ENCODE assay signal across 8 cellular contexts in the genomic region with DNA sequence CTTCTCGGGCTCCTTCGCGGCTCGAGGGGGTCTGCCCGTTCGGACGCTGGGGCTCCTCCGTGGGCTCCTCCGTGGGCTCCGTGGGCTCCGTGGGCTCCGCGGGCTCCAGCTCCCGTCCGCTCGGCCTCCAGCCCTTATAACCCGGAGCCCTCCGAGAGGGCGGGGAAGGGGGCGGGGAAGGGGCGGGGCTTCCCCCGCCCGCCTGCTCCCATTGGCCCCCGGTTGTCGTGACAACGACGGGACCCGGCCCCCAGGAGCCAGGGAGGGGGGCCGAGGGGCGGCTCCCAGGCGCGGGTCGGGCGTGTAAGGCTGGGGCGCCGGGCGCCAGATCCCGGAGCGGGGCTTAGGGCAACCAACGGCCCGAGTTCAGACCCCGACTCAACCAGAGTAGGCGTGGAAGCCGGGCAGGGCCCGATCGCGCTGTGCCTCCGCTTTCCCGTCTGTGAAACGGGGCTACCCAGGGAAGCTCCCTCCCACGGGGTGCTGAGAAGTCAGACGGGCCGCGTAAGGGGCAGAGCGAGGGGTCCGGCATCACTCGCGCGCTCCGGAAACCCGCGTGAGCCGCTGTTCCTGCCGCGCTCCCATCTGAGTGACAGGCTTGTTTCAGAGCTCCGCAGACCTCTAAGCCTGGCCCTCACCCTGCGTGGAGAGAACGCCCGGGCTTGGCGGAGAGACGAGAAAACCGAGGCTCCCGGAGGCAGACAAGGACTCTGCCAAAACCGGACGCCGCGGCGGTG. TPM values are rescaled to one million over a fixed set of nuclear protein-coding genes. Genes with fewer than 3 reads are reported as not detected.
DNase-seq lines count a peak whose midpoint lies in the region; ATAC-seq, FAIRE-seq and TF ChIP-seq lines count a peak whose summit lies in the region.

A gene (minus strand): TSS at position 111 of the 737 bp plus-strand sequence. CDS start 119 bp downstream, outside the sequence.

- peak; percentile 13 for FAIRE-seq in HTR-8/SVneo (lab: Jason Lieb, UNC)

- peaks cover 59% of the 10 kb centered on the region for H3K27me3 Mint-ChIP-seq in T-helper 1 cell treated with Interleukin-12 subunit alpha and Interleukin-12 subunit beta and Interleukin-4 antibody, amounts not matched to agents 30 μg/mL and 1 μg/mL, for 36 hours (ENCODE audit: low read depth)

- H3K4me3 ChIP-seq in AG09309 (ENCODE audit: control insufficient read depth, low read depth, low read length) (peak within 1 kb of the TSS; percentile 94), heart left ventricle (peak within 1 kb of the TSS; percentile 19 to 79 (median 66)), thyroid gland (replicated peaks in 1 of 3) (peak within 1 kb of the TSS; percentile 19 to 62 (median 59))

- no peak for DNase-seq in AG09309 (ENCODE audit: low read depth)
- peak; percentile 92 for DNase-seq in HTR-8/SVneo (ENCODE audit: insufficient read length, low spot score)
- DNase-seq in heart left ventricle = peak; percentile 79 to 91 (median 82)
- DNase-seq in pons (ENCODE audit: low spot score) = peak; percentile 85
- DNase-seq in thyroid gland = peak; percentile 84 to 85

- peaks cover 0 to 29% (median 17%) of the 10 kb centered on the region in 12 donors for H3K4me1 ChIP-seq in heart left ventricle
- H3K4me1 ChIP-seq in thyroid gland = peaks cover 0 to 9% of the 10 kb centered on the region in 2 donors

- H3K27ac Mint-ChIP-seq in T-helper 1 cell treated with Interleukin-12 subunit alpha and Interleukin-12 subunit beta and Interleukin-4 antibody, amounts not matched to agents 30 μg/mL and 1 μg/mL, for 36 hours = no peak within 1 kb of the TSS

- no peaks in the 10 kb centered on the region for H3K9me3 Mint-ChIP-seq in T-helper 1 cell treated with Interleukin-12 subunit alpha and Interleukin-12 subunit beta and Interleukin-4 antibody, amounts not matched to agents 30 μg/mL and 1 μg/mL, for 36 hours

- H3K4me3 Mint-ChIP-seq in T-helper 1 cell treated with Interleukin-12 subunit alpha and Interleukin-12 subunit beta and Interleukin-4 antibody, amounts not matched to agents 30 μg/mL and 1 μg/mL, for 36 hours = peak within 1 kb of the TSS; percentile 67

- 0 to 1% (median 0%) methylated on average over 57 to 78 of the region's 78 CpGs for WGBS in adipose tissue, 3 donors
- WGBS in heart left ventricle, 4 donors = 0 to 1% (median 0%) methylated on average over 10 to 78 of the region's 78 CpGs
- WGBS in thyroid gland, 2 donors = no CpG with 5 or more reads among the region's 78 CpGs

- peak; percentile 67 for ATAC-seq in GM19397 (IDR thresholded peaks at IDR 0.05; ENCODE audit: unreplicated experiment)
- peak; percentile 78 to 94 (median 92) for ATAC-seq in heart left ventricle

- TF ChIP-seq CTCF in AG09309 (IDR thresholded peaks at IDR 0.05; ENCODE audit: control insufficient read depth, insufficient read depth, low read depth, low read length, missing control alignments) = no peak
- TF ChIP-seq CTCF in heart left ventricle (IDR thresholded peaks at IDR 0.05) = no peak
- no peak for TF ChIP-seq CTCF in thyroid gland (IDR thresholded peaks at IDR 0.05)

- H3K27ac ChIP-seq in adipose tissue (ENCODE audit: low read depth, low read length) = peak within 1 kb of the TSS; percentile 34
- peak within 1 kb of the TSS in 11 of 12 donors; percentile 27 to 79 (median 69) for H3K27ac ChIP-seq in heart left ventricle
- peak within 1 kb of the TSS in 2 of 3 donors; percentile 0 to 50 for H3K27ac ChIP-seq in thyroid gland

- peak in 1 of 2 donors; percentile 70 for TF ChIP-seq POLR2A in heart left ventricle (IDR thresholded peaks at IDR 0.05)
- peak; percentile 33 to 66 for TF ChIP-seq POLR2A in thyroid gland (IDR thresholded peaks at IDR 0.05)

- H3K27me3 ChIP-seq in heart left ventricle = peaks cover 3 to 41% (median 19%) of the 10 kb centered on the region in 9 donors
- H3K27me3 ChIP-seq in thyroid gland = no peaks in the 10 kb centered on the region

- no peaks in the 10 kb centered on the region for H3K4me1 Mint-ChIP-seq in T-helper 1 cell treated with Interleukin-12 subunit alpha and Interleukin-12 subunit beta and Interleukin-4 antibody, amounts not matched to agents 30 μg/mL and 1 μg/mL, for 36 hours (ENCODE audit: low read depth)

- H3K9me3 ChIP-seq in heart left ventricle = no peaks in the 10 kb centered on the region
- no peaks in the 10 kb centered on the region for H3K9me3 ChIP-seq in thyroid gland

- intact Hi-C loops in heart left ventricle (cut with DNase I) (no loop called here), thyroid gland (cut with DNase I) (loop anchor here (10.0 kb wide), 1 partner anchor 111 kb away; no protein-coding TSS in a partner anchor)

- H3K36me3 Mint-ChIP-seq in T-helper 1 cell treated with Interleukin-12 subunit alpha and Interleukin-12 subunit beta and Interleukin-4 antibody, amounts not matched to agents 30 μg/mL and 1 μg/mL, for 36 hours (ENCODE audit: low read depth) = no peaks in the 10 kb centered on the region

- H3K36me3 ChIP-seq in heart left ventricle (no peaks in the 10 kb centered on the region), thyroid gland (no peaks in the 10 kb centered on the region)

RNA-seq across cellular contexts. Expression of the gene that starts here (rescaled TPM):
- 100 to 1,000 TPM in 1 of 3 donors, 10 to 100 TPM in 1, 1 to 10 TPM in 1; 3.4 to 149 (median 83.0) TPM for polyA plus RNA-seq in adipose tissue
- 10 to 100 TPM in 4 of 9 donors, 1 to 10 TPM in 5; 3.7 to 33.9 (median 8.5) TPM for total RNA-seq in heart left ventricle
- 1 to 10 TPM; 4.1 to 9.9 TPM for polyA plus RNA-seq in heart left ventricle
- 10 to 100 TPM in 2 of 4 donors, 1 to 10 TPM in 2; 8.2 to 26.6 (median 11.1) TPM for total RNA-seq in thyroid gland
